In the genomic region with DNA sequence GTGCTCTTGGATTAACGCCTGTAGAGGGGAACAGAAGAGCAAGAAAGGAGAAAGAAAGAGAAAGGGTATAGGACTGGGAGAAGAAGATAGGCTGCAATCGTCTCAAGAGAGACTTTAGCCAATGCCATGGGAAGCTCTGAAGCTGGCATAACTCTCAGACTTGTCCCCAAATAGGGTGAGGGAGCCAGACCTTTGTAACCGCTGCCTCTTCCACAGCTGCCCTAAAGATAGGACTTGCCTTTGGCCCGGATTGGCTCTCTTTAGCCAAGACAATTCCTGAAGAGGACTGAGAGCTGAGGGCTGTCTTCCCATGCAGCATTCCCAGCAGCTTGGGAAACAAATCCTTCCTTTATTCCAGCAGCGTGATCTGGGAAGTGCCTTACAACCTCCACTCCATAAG, we compare ENCODE assay signal across 18 cellular contexts.
"Had no signal": no experiment of that assay in that cellular context is flagged by ENCODE, and none has a peak within 500 bp of the region (broad histone marks: within the 10 kb centered on the region; RNA-seq: fewer than 3 reads in every experiment).

No MANE protein-coding gene starts in this region.

- H3K4me1 Mint-ChIP-seq: natural killer cell had no signal

- H3K4me3 Mint-ChIP-seq: activated T-helper 1 cell treated with anti-CD3 and anti-CD28 coated beads, Interleukin-12 subunit alpha, Interleukin-12 subunit beta, Interleukin-2, Interleukin-4 antibody, amounts not matched to agents 30 ng/mL and 10 ng/mL and 1 ng/mL, durations not matched to agents 14 hours and 24 hours and 36 hours; effector memory CD8-positive, alpha-beta T cell; natural killer cell had no signal

- DNase-seq: activated naive CD4-positive, alpha-beta T cell treated with Interleukin-2 at 50 U/mL for 16 hours; aorta; dermis blood vessel endothelial cell; effector memory CD8-positive, alpha-beta T cell; gastrocnemius medialis; heart right ventricle; left colon; natural killer cell; nucleus accumbens; posterior cingulate gyrus; right cardiac atrium; stimulated activated CD4-positive, alpha-beta T cell treated with anti-CD3 and anti-CD28 coated beads, Interleukin-4, amount 100 ng/mL, for 4 hours; stimulated activated CD8-positive, alpha-beta memory T cell treated with anti-CD3 and anti-CD28 coated beads, Interleukin-4, amount 100 ng/mL, for 48 hours; stimulated activated naive CD4-positive, alpha-beta T cell treated with Interleukin-2 at 50 U/mL for 16 hours; SW 1271 had no signal

- H3K9me3 ChIP-seq: gastrocnemius medialis, heart right ventricle had no signal

- H3K27ac ChIP-seq: gastrocnemius medialis, heart right ventricle had no signal

- H3K27ac Mint-ChIP-seq: activated T-helper 1 cell treated with anti-CD3 and anti-CD28 coated beads, Interleukin-12 subunit alpha, Interleukin-12 subunit beta, Interleukin-2, Interleukin-4 antibody, amounts not matched to agents 30 ng/mL and 10 ng/mL and 1 ng/mL, durations not matched to agents 14 hours and 24 hours and 36 hours; effector memory CD8-positive, alpha-beta T cell; natural killer cell had no signal

- ATAC-seq: activated CD4-positive, CD25-positive, alpha-beta regulatory T cell treated with anti-CD3 and anti-CD28 coated beads, Interleukin-2, amount 50 U/mL, for 24 hours; effector memory CD8-positive, alpha-beta T cell; gastrocnemius medialis; left colon; natural killer cell; right cardiac atrium had no signal

- H3K4me3 ChIP-seq: gastrocnemius medialis, heart right ventricle, smooth muscle cell had no signal

- H3K36me3 Mint-ChIP-seq: natural killer cell had no signal

- H3K27me3 ChIP-seq: gastrocnemius medialis, heart right ventricle had no signal

- H3K36me3 ChIP-seq: gastrocnemius medialis, heart right ventricle had no signal

- H3K9me3 Mint-ChIP-seq: activated T-helper 1 cell treated with anti-CD3 and anti-CD28 coated beads, Interleukin-12 subunit alpha, Interleukin-12 subunit beta, Interleukin-2, Interleukin-4 antibody, amounts not matched to agents 30 ng/mL and 10 ng/mL and 1 ng/mL, durations not matched to agents 14 hours and 24 hours and 36 hours; effector memory CD8-positive, alpha-beta T cell; natural killer cell had no signal
